ENCODE assay signal across 1 cellular context in the genomic region with DNA sequence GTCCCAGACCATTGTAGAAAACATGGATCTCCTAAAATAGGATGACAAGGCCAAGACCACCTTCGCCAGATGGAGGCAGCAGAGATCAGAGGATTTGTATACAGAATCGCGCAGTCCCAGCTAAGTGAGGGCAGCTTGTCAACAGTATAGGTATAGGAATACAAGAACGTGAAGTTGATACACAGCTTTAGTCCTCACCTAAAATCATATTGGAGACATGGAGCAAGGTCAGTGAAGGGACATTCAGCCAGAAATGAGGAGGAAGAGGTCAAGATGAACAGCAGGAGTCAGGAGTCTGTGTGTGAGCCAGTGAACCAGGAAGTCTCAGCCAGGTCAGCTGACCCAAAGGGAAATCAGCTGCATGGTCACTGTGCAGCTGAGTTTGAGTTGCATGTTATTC.
TF ChIP-seq lines count a peak whose summit lies in the region.

No MANE protein-coding gene starts in this region.

TF ChIP-seq in GM12878, 131 proteins besides CTCF, POLR2A, EP300 and RAD21 (continued from another document):
- TF ChIP-seq, protein P1, sequence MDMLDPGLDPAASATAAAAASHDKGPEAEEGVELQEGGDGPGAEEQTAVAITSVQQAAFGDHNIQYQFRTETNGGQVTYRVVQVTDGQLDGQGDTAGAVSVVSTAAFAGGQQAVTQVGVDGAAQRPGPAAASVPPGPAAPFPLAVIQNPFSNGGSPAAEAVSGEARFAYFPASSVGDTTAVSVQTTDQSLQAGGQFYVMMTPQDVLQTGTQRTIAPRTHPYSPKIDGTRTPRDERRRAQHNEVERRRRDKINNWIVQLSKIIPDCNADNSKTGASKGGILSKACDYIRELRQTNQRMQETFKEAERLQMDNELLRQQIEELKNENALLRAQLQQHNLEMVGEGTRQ (IDR thresholded peaks at IDR 0.05; ENCODE audit: borderline replicate concordance, low read depth, low read length), result no peak; the same call in 1 of the 2 replicates
- TF ChIP-seq TBL1XR1 (IDR thresholded peaks at IDR 0.05; ENCODE audit: low read depth, low read length) (no peak), HDAC6 (IDR thresholded peaks at IDR 0.05; ENCODE audit: unreplicated experiment) (no peak), CREM (IDR thresholded peaks at IDR 0.05; ENCODE audit: low read depth) (no peak), SMAD5 (IDR thresholded peaks at IDR 0.05; ENCODE audit: low read depth) (no peak), CHD4 (IDR thresholded peaks at IDR 0.05) (no peak), MEF2A (IDR thresholded peaks at IDR 0.05; ENCODE audit: insufficient read depth, low read depth, low read length) (no peak), CEBPB (IDR thresholded peaks at IDR 0.05; ENCODE audit: borderline replicate concordance in 1 of 2, low read depth in 2 of 2, low read length in 2 of 2) (no peak)
